Comparison of ENCODE assay signal across 12 cellular contexts in the genomic region with DNA sequence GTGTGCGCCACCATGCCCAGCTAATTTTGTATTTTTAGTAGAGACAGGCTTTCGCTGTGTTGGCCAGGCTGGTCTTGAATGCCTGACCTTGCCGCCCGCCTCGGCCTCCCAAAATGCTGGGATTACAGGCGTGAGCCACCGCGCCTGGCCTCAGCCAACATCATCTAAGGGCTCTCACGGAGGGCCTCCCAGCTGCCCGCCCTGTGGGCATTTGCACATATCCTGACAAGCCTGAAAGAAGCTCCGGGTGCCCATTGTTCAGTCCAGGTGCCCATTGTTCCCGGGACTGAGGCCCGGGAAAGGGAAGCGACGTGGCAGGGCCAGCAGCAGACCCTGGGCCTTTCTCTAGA. TPM values are rescaled to one million over a fixed set of nuclear protein-coding genes. Genes with fewer than 3 reads are reported as not detected.
"Had no signal": no experiment of that assay in that cellular context is flagged by ENCODE, and none has a peak within 500 bp of the region (broad histone marks: within the 10 kb centered on the region; RNA-seq: fewer than 3 reads in every experiment).

No MANE protein-coding gene starts in this region.

- H3K36me3 ChIP-seq: adrenal gland, vagina had no signal

- H3K27me3 ChIP-seq: adrenal gland, esophagus muscularis mucosa, left lung, tibial nerve, vagina had no signal

- H3K9me3 ChIP-seq: adrenal gland, esophagus muscularis mucosa, left lung, tibial nerve, vagina had no signal

- H3K27ac ChIP-seq: adrenal gland, esophagus muscularis mucosa, left lung, vagina had no signal

- H3K4me3 ChIP-seq: adrenal gland, coronary artery, esophagus muscularis mucosa, left lung, tibial nerve, vagina had no signal

RNA-seq across cellular contexts. Expression of gene TMEM82, which starts 1.5 kb away (rescaled TPM):
- total RNA-seq: activated CD4-positive, alpha-beta T cell treated with anti-CD3 and anti-CD28 coated beads for 36 hours; activated CD8-positive, alpha-beta T cell treated with anti-CD3 and anti-CD28 coated beads for 36 hours; esophagus muscularis mucosa; glomerular endothelial cell; left lung; osteoblast; pulmonary artery endothelial cell; sciatic nerve; tibial nerve; vagina had no signal

RNA-seq across cellular contexts. Expression of gene FBLIM1, which starts 17.8 kb away (rescaled TPM):
- total RNA-seq: activated CD8-positive, alpha-beta T cell treated with anti-CD3 and anti-CD28 coated beads for 36 hours had no signal
